In genomic region chr16:15798671-15799070, GRCh38 we compare ENCODE assay signal across 23 cellular contexts.
"Had no signal": no experiment of that assay in that cellular context is flagged by ENCODE, and none has a peak within 500 bp of the region (broad histone marks: within the 10 kb centered on the region; RNA-seq: fewer than 3 reads in every experiment).

No MANE protein-coding gene starts in this region.

- H3K36me3 ChIP-seq: breast epithelium, heart right ventricle, left ventricle myocardium inferior, lower lobe of right lung, prostate gland, suprapubic skin, tibial nerve had no signal

- H3K9me3 ChIP-seq: prostate gland, suprapubic skin had no signal

- H3K27ac ChIP-seq: breast epithelium, heart right ventricle, left ventricle myocardium inferior, lower lobe of right lung, parathyroid adenoma, prostate gland, suprapubic skin, tibial nerve had no signal

- ATAC-seq: esophagus mucosa, heart right ventricle, left cardiac atrium, lower lobe of right lung had no signal

- FAIRE-seq: endometrium, kidney, small intestine had no signal

- H3K4me3 ChIP-seq: breast epithelium, heart right ventricle, left ventricle myocardium inferior, lower lobe of right lung, prostate gland, suprapubic skin, tibial nerve had no signal

- H3K4me1 ChIP-seq: breast epithelium, parathyroid adenoma, prostate gland, suprapubic skin had no signal

- DNase-seq: central memory CD4-positive, alpha-beta T cell; effector memory CD4-positive, alpha-beta T cell; foreskin fibroblast; heart right ventricle; immature natural killer cell; kidney; left cardiac atrium; left ventricle myocardium inferior; lower lobe of right lung; midbrain; naive B cell; occipital lobe; retina; small intestine; stimulated activated CD4-positive, alpha-beta T cell treated with anti-CD3 and anti-CD28 coated beads, Interleukin-2, amount 100 ng/mL, for 48 hours; stimulated activated naive CD4-positive, alpha-beta T cell treated with Interleukin-2 at 50 U/mL for 16 hours had no signal

- H3K27me3 ChIP-seq: breast epithelium, heart right ventricle, suprapubic skin, tibial nerve had no signal
